Comparison of ENCODE assay signal across 20 cellular contexts in genomic region chr11:74322667-74323066, GRCh38. TPM values are rescaled to one million over a fixed set of nuclear protein-coding genes. Genes with fewer than 3 reads are reported as not detected.
A peak's percentile ranks its signal among the peaks of the same experiment; 100 is the strongest.
DNase-seq lines count a peak whose midpoint lies in the region; FAIRE-seq and TF ChIP-seq lines count a peak whose summit lies in the region.
"Had no signal": no experiment of that assay in that cellular context is flagged by ENCODE, and none has a peak within 500 bp of the region (broad histone marks: within the 10 kb centered on the region; RNA-seq: fewer than 3 reads in every experiment).

No MANE protein-coding gene starts in this region.

- H3K9me3 ChIP-seq in astrocyte (ENCODE audit: insufficient read depth, low read depth, low read length), result no peaks in the 10 kb centered on the region
- H3K9me3 ChIP-seq in muscle layer of colon (ENCODE audit: low read length), result no peaks in the 10 kb centered on the region
- peaks cover 0 to 6% (median 0%) of the 10 kb centered on the region in 4 donors for H3K9me3 ChIP-seq in tibial nerve
- H3K9me3 ChIP-seq in suprapubic skin, result no peaks in the 10 kb centered on the region

- H3K27ac ChIP-seq in astrocyte (ENCODE audit: low read depth, low read length) (no peak overlapping the region), muscle layer of colon (ENCODE audit: low read depth, low read length) (peak overlapping the region; percentile 30), tibial nerve (no peak overlapping the region), suprapubic skin (no peak overlapping the region)
- H3K27ac ChIP-seq: BLaER1, foreskin keratinocyte had no signal

- no peak overlapping the region for H3K27ac Mint-ChIP-seq in astrocyte (ENCODE audit: unreplicated experiment)
- H3K27ac Mint-ChIP-seq in activated T-helper 1 cell treated with anti-CD3 and anti-CD28 coated beads, Interleukin-12 subunit alpha, Interleukin-12 subunit beta, Interleukin-2, Interleukin-4 antibody, amounts not matched to agents 30 ng/mL and 10 ng/mL and 1 ng/mL, durations not matched to agents 14 hours and 24 hours and 36 hours, result no peak overlapping the region
- H3K27ac Mint-ChIP-seq: activated CD4-positive, alpha-beta T cell treated with anti-CD3 and anti-CD28 coated beads for 36 hours; activated naive CD4-positive, alpha-beta T cell treated with anti-CD3 and anti-CD28 coated beads, Interleukin-2, amount 10 ng/mL, durations not matched to agents 7 days and 5 days; T-helper 2 cell treated with Interferon-gamma antibody and Interleukin-4, amounts not matched to agents 5 μg/mL and 100 μg/mL, for 36 hours had no signal

- peak in 1 of 2 donors; percentile 62 for TF ChIP-seq EP300 in tibial nerve (IDR thresholded peaks at IDR 0.05)
- TF ChIP-seq EP300 in suprapubic skin (IDR thresholded peaks at IDR 0.05), result no peak

- H2AFZ ChIP-seq in astrocyte (ENCODE audit: low read depth, low read length), result no peak overlapping the region

- TF ChIP-seq POLR2A in tibial nerve (IDR thresholded peaks at IDR 0.05), result no peak
- no peak for TF ChIP-seq POLR2A in suprapubic skin (IDR thresholded peaks at IDR 0.05)

- H3K79me2 ChIP-seq in astrocyte (ENCODE audit: insufficient read depth, low read length), result no peaks in the 10 kb centered on the region

- H3K27me3 ChIP-seq in astrocyte (ENCODE audit: insufficient read depth, low read length) (no peaks in the 10 kb centered on the region), muscle layer of colon (ENCODE audit: control insufficient read depth in 1 of 2, insufficient read depth in 2 of 2, low read length in 2 of 2) (no peaks in the 10 kb centered on the region), tibial nerve (no peaks in the 10 kb centered on the region), suprapubic skin (no peaks in the 10 kb centered on the region)
- H3K27me3 ChIP-seq: BLaER1, foreskin keratinocyte, transverse colon had no signal

- H3K4me2 ChIP-seq in astrocyte (ENCODE audit: low read length), result no peak overlapping the region
- H3K4me2 ChIP-seq: BLaER1 had no signal

- H3K4me3 Mint-ChIP-seq in astrocyte (ENCODE audit: unreplicated experiment), result no peak overlapping the region
- H3K4me3 Mint-ChIP-seq in activated T-helper 1 cell treated with anti-CD3 and anti-CD28 coated beads, Interleukin-12 subunit alpha, Interleukin-12 subunit beta, Interleukin-2, Interleukin-4 antibody, amounts not matched to agents 30 ng/mL and 10 ng/mL and 1 ng/mL, durations not matched to agents 14 hours and 24 hours and 36 hours, result no peak overlapping the region
- H3K4me3 Mint-ChIP-seq: activated CD4-positive, alpha-beta T cell treated with anti-CD3 and anti-CD28 coated beads for 36 hours; activated naive CD4-positive, alpha-beta T cell treated with anti-CD3 and anti-CD28 coated beads, Interleukin-2, amount 10 ng/mL, durations not matched to agents 7 days and 5 days; T-helper 2 cell treated with Interferon-gamma antibody and Interleukin-4, amounts not matched to agents 5 μg/mL and 100 μg/mL, for 36 hours had no signal

- H3K27me3 Mint-ChIP-seq in astrocyte (ENCODE audit: low read depth, unreplicated experiment), result no peaks in the 10 kb centered on the region
- H3K27me3 Mint-ChIP-seq in activated T-helper 1 cell treated with anti-CD3 and anti-CD28 coated beads, Interleukin-12 subunit alpha, Interleukin-12 subunit beta, Interleukin-2, Interleukin-4 antibody, amounts not matched to agents 30 ng/mL and 10 ng/mL and 1 ng/mL, durations not matched to agents 14 hours and 24 hours and 36 hours (ENCODE audit: insufficient read depth), result peaks cover 13% of the 10 kb centered on the region
- H3K27me3 Mint-ChIP-seq: activated CD4-positive, alpha-beta T cell treated with anti-CD3 and anti-CD28 coated beads for 36 hours had no signal

- H3K9me3 Mint-ChIP-seq in astrocyte (ENCODE audit: unreplicated experiment), result peaks cover 4% of the 10 kb centered on the region
- peaks cover 5% of the 10 kb centered on the region for H3K9me3 Mint-ChIP-seq in activated T-helper 1 cell treated with anti-CD3 and anti-CD28 coated beads, Interleukin-12 subunit alpha, Interleukin-12 subunit beta, Interleukin-2, Interleukin-4 antibody, amounts not matched to agents 30 ng/mL and 10 ng/mL and 1 ng/mL, durations not matched to agents 14 hours and 24 hours and 36 hours

- H3K4me1 ChIP-seq in astrocyte (ENCODE audit: insufficient read depth, low read length) (peaks cover 41% of the 10 kb centered on the region), muscle layer of colon (ENCODE audit: insufficient read depth, low read length) (peaks cover 41% of the 10 kb centered on the region), tibial nerve (peaks cover 0 to 39% (median 4%) of the 10 kb centered on the region in 4 donors), suprapubic skin (peaks cover 25% of the 10 kb centered on the region)
- H3K4me1 ChIP-seq: BLaER1 had no signal

- DNase-seq in astrocyte (ENCODE audit: low read depth) (peak; percentile 39), fibroblast of the aortic adventitia (ENCODE audit: low read depth) (peak; percentile 95), tibial nerve (ENCODE audit: low spot score in 2 of 2) (peak; percentile 44 to 58), ureter (ENCODE audit: low spot score) (no peak), suprapubic skin (ENCODE audit: low spot score in 2 of 2) (no peak)
- no peak for DNase-seq in activated T-helper 1 cell treated with anti-CD3 and anti-CD28 coated beads, Interleukin-12 subunit alpha, Interleukin-12 subunit beta, Interleukin-2, Interleukin-4 antibody, amounts not matched to agents 30 ng/mL and 10 ng/mL and 1 ng/mL, durations not matched to agents 14 hours and 24 hours and 36 hours (ENCODE audit: low spot score)
- no peak for DNase-seq in activated CD8-positive, alpha-beta memory T cell treated with anti-CD3 and anti-CD28 coated beads, Interleukin-2, amount 50 U/mL, for 4 hours
- DNase-seq: activated CD4-positive, alpha-beta T cell treated with anti-CD3 and anti-CD28 coated beads for 36 hours; activated CD8-positive, alpha-beta memory T cell treated with anti-CD3 and anti-CD28 coated beads, Interleukin-2, amount 50 U/mL, for 48 hours; activated naive CD4-positive, alpha-beta T cell treated with anti-CD3 and anti-CD28 coated beads, Interleukin-2, amount 10 ng/mL, durations not matched to agents 7 days and 5 days; effector CD8-positive, alpha-beta T cell; foreskin keratinocyte; mammary epithelial cell; NCI-H187; OCI-M1; transverse colon had no signal

- no peak overlapping the region for H3K9ac ChIP-seq in astrocyte (ENCODE audit: low read length)
- H3K9ac ChIP-seq in muscle layer of colon (ENCODE audit: low read length), result no peak overlapping the region
- H3K9ac ChIP-seq: BLaER1 had no signal

- peaks cover 22% of the 10 kb centered on the region for H3K4me1 Mint-ChIP-seq in astrocyte (ENCODE audit: low read depth, unreplicated experiment)
- no peaks in the 10 kb centered on the region for H3K4me1 Mint-ChIP-seq in activated T-helper 1 cell treated with anti-CD3 and anti-CD28 coated beads, Interleukin-12 subunit alpha, Interleukin-12 subunit beta, Interleukin-2, Interleukin-4 antibody, amounts not matched to agents 30 ng/mL and 10 ng/mL and 1 ng/mL, durations not matched to agents 14 hours and 24 hours and 36 hours (ENCODE audit: low read depth)
- H3K4me1 Mint-ChIP-seq: activated CD4-positive, alpha-beta T cell treated with anti-CD3 and anti-CD28 coated beads for 36 hours; activated naive CD4-positive, alpha-beta T cell treated with anti-CD3 and anti-CD28 coated beads, Interleukin-2, amount 10 ng/mL, durations not matched to agents 7 days and 5 days had no signal

- TF ChIP-seq CTCF in astrocyte (IDR thresholded peaks at IDR 0.05; ENCODE audit: insufficient read depth, low read depth, low read length), result no peak
- TF ChIP-seq CTCF in fibroblast of the aortic adventitia (IDR thresholded peaks at IDR 0.05; ENCODE audit: insufficient read depth, low read length), result no peak
- no peak for TF ChIP-seq CTCF in tibial nerve (IDR thresholded peaks at IDR 0.05)
- TF ChIP-seq CTCF in suprapubic skin (IDR thresholded peaks at IDR 0.05), result no peak

- no peaks in the 10 kb centered on the region for H4K20me1 ChIP-seq in astrocyte (ENCODE audit: insufficient read depth, low read length)
- H4K20me1 ChIP-seq: BLaER1 had no signal

- no peak for FAIRE-seq in astrocyte (lab: Jason Lieb, UNC)
- FAIRE-seq: H54 had no signal

- 18 to 36% methylated on average over 2 of the region's 2 CpGs for WGBS in tibial nerve, 2 donors
- WGBS in suprapubic skin, result 68% methylated on average over 1 of the region's 2 CpGs

- H3K36me3 ChIP-seq in astrocyte (ENCODE audit: insufficient read depth, low read length), result no peaks in the 10 kb centered on the region
- no peaks in the 10 kb centered on the region for H3K36me3 ChIP-seq in muscle layer of colon (ENCODE audit: insufficient read depth, low read length)
- H3K36me3 ChIP-seq in tibial nerve, result no peaks in the 10 kb centered on the region
- no peaks in the 10 kb centered on the region for H3K36me3 ChIP-seq in suprapubic skin
- H3K36me3 ChIP-seq: BLaER1, transverse colon had no signal

- peaks cover 3% of the 10 kb centered on the region for H3K36me3 Mint-ChIP-seq in astrocyte (ENCODE audit: low read depth, unreplicated experiment)
- no peaks in the 10 kb centered on the region for H3K36me3 Mint-ChIP-seq in activated T-helper 1 cell treated with anti-CD3 and anti-CD28 coated beads, Interleukin-12 subunit alpha, Interleukin-12 subunit beta, Interleukin-2, Interleukin-4 antibody, amounts not matched to agents 30 ng/mL and 10 ng/mL and 1 ng/mL, durations not matched to agents 14 hours and 24 hours and 36 hours (ENCODE audit: low read depth)
- H3K36me3 Mint-ChIP-seq: activated naive CD4-positive, alpha-beta T cell treated with anti-CD3 and anti-CD28 coated beads, Interleukin-2, amount 10 ng/mL, durations not matched to agents 7 days and 5 days had no signal

- intact Hi-C loops in activated T-helper 1 cell treated with anti-CD3 and anti-CD28 coated beads, Interleukin-12 subunit alpha, Interleukin-12 subunit beta, Interleukin-2, Interleukin-4 antibody, amounts not matched to agents 30 ng/mL and 10 ng/mL and 1 ng/mL, durations not matched to agents 14 hours and 24 hours and 36 hours (cut with micrococcal nuclease), result no loop called here

- H3K4me3 ChIP-seq in astrocyte (ENCODE audit: insufficient read depth, low read depth, low read length), result no peak overlapping the region
- no peak overlapping the region for H3K4me3 ChIP-seq in fibroblast of the aortic adventitia (ENCODE audit: low read depth, low read length)
- H3K4me3 ChIP-seq in muscle layer of colon (ENCODE audit: low read depth in 1 of 2, low read length in 2 of 2), result no peak overlapping the region
- H3K4me3 ChIP-seq in tibial nerve, result no peak overlapping the region
- H3K4me3 ChIP-seq in suprapubic skin, result no peak overlapping the region
- H3K4me3 ChIP-seq: BLaER1, transverse colon had no signal

RNA-seq across cellular contexts. Expression of gene P4HA3, which starts 11.2 kb away (rescaled TPM):
- 3.3 and 5.0 TPM in 2 replicates for total RNA-seq in astrocyte
- total RNA-seq in fibroblast of the aortic adventitia (ENCODE audit: low replicate concordance), result 1.9 and 4.4 TPM in 2 replicates
- 1 to 10 TPM in 1 of 4 donors, not detected in 3; 1.4 TPM for total RNA-seq in tibial nerve
- total RNA-seq in activated T-helper 1 cell treated with anti-CD3 and anti-CD28 coated beads, Interleukin-12 subunit alpha, Interleukin-12 subunit beta, Interleukin-2, Interleukin-4 antibody, amounts not matched to agents 30 ng/mL and 10 ng/mL and 1 ng/mL, durations not matched to agents 14 hours and 24 hours and 36 hours, result not detected in 2 replicates
- total RNA-seq in ureter, result 1.7 TPM
- under 1 TPM in 1 of 4 donors, not detected in 3; 0.42 TPM for total RNA-seq in suprapubic skin
- total RNA-seq: activated CD4-positive, alpha-beta T cell treated with anti-CD3 and anti-CD28 coated beads for 36 hours had no signal

Comparison
In these comparisons a context has a peak if more than half of its experiments do, and no peak if none do; other contexts are left out.
1. DNase-seq: peak in astrocyte (single experiment), fibroblast of the aortic adventitia (single experiment) and tibial nerve (2 of 2); none in activated T-helper 1 cell treated with anti-CD3 and anti-CD28 coated beads, Interleukin-12 subunit alpha, Interleukin-12 subunit beta, Interleukin-2, Interleukin-4 antibody, amounts not matched to agents 30 ng/mL and 10 ng/mL and 1 ng/mL, durations not matched to agents 14 hours and 24 hours and 36 hours (single experiment), ureter (single experiment), suprapubic skin (0 of 2) and activated CD8-positive, alpha-beta memory T cell treated with anti-CD3 and anti-CD28 coated beads, Interleukin-2, amount 50 U/mL, for 4 hours (single experiment).